10 cellular contexts compared by ENCODE assay signal in genomic region chr14:55074662-55075061, GRCh38. TPM values are rescaled to one million over a fixed set of nuclear protein-coding genes. Genes with fewer than 3 reads are reported as not detected.
A peak's percentile ranks its signal among the peaks of the same experiment; 100 is the strongest.
DNase-seq lines count a peak whose midpoint lies in the region; ATAC-seq lines count a peak whose summit lies in the region.
"Had no signal": no experiment of that assay in that cellular context is flagged by ENCODE, and none has a peak within 500 bp of the region (broad histone marks: within the 10 kb centered on the region; RNA-seq: fewer than 3 reads in every experiment).

No MANE protein-coding gene starts in this region.

- H2AFZ ChIP-seq in trophoblast cell (ENCODE audit: insufficient read depth, low read length, poor library complexity) = no peak overlapping the region

- no peaks in the 10 kb centered on the region for H3K36me3 Mint-ChIP-seq in naive thymus-derived CD8-positive, alpha-beta T cell

- H3K4ac ChIP-seq in trophoblast cell (ENCODE audit: low read depth, low read length) = no peak overlapping the region

- H3K18ac ChIP-seq in trophoblast cell (ENCODE audit: low read length) = no peak overlapping the region

- no peaks in the 10 kb centered on the region for H3K9me3 Mint-ChIP-seq in naive thymus-derived CD8-positive, alpha-beta T cell

- no peak overlapping the region for H3K4me2 ChIP-seq in trophoblast cell (ENCODE audit: low read length)
- H3K4me2 ChIP-seq: BLaER1 had no signal

- H3K23ac ChIP-seq in trophoblast cell (ENCODE audit: low read length) = no peak overlapping the region

- no peak overlapping the region for H3K27ac ChIP-seq in trophoblast cell (ENCODE audit: low read depth, low read length)
- H3K27ac ChIP-seq: BLaER1 had no signal

- no peak overlapping the region for H2BK120ac ChIP-seq in trophoblast cell (ENCODE audit: insufficient read depth, low read length, poor library complexity)

- H3K4me3 Mint-ChIP-seq in naive thymus-derived CD8-positive, alpha-beta T cell = peak overlapping the region in 4 of 10 donors; percentile 21 to 83 (median 39)

- H3K27me3 Mint-ChIP-seq in naive thymus-derived CD8-positive, alpha-beta T cell = no peaks in the 10 kb centered on the region

- H4K12ac ChIP-seq in trophoblast cell (ENCODE audit: low read depth, low read length) = no peak overlapping the region

- ATAC-seq in HG02642 (IDR thresholded peaks at IDR 0.05; ENCODE audit: poor library complexity, unreplicated experiment) = peak; percentile 52
- ATAC-seq in naive thymus-derived CD8-positive, alpha-beta T cell = no peak

- no peak overlapping the region for H2BK5ac ChIP-seq in trophoblast cell (ENCODE audit: low read depth, low read length, poor library complexity)

- H4K8ac ChIP-seq in trophoblast cell (ENCODE audit: low read depth, low read length) = no peak overlapping the region

- H3K27me3 ChIP-seq in trophoblast cell (ENCODE audit: insufficient read depth, low read length) = no peaks in the 10 kb centered on the region
- H3K27me3 ChIP-seq: BLaER1 had no signal

- H3K4me1 ChIP-seq in trophoblast cell (ENCODE audit: control insufficient read depth in 1 of 2, insufficient read depth in 2 of 2, low read length in 2 of 2) = peaks cover 5 to 9% of the 10 kb centered on the region in 2 experiments

- no peaks in the 10 kb centered on the region for H3K79me1 ChIP-seq in trophoblast cell (ENCODE audit: low read length)

- no peak overlapping the region for H3K9ac ChIP-seq in trophoblast cell (ENCODE audit: low read length)
- H3K9ac ChIP-seq: BLaER1 had no signal

- H3K14ac ChIP-seq in trophoblast cell (ENCODE audit: low read length) = no peak overlapping the region

- H3K36me3 ChIP-seq in trophoblast cell (ENCODE audit: control insufficient read depth in 1 of 2, insufficient read depth in 2 of 2, low read length in 2 of 2) = no peaks in the 10 kb centered on the region

- no peak overlapping the region for H3K4me3 ChIP-seq in trophoblast cell (ENCODE audit: low read depth, low read length)
- H3K4me3 ChIP-seq: BLaER1, SK-N-MC had no signal

- H3K4me1 Mint-ChIP-seq in naive thymus-derived CD8-positive, alpha-beta T cell = peaks cover 13 to 41% (median 29%) of the 10 kb centered on the region in 4 donors

- H4K91ac ChIP-seq in trophoblast cell (ENCODE audit: low read depth, low read length) = no peak overlapping the region

- no peak overlapping the region for H2AK5ac ChIP-seq in trophoblast cell (ENCODE audit: low read length)

- WGBS in trophoblast cell (ENCODE audit: extremely low coverage, insufficient coverage, insufficient read length) = no CpG with 5 or more reads among the region's 5 CpGs

- no peak overlapping the region for H2BK12ac ChIP-seq in trophoblast cell (ENCODE audit: low read length)

- peak; percentile 6 for DNase-seq in NCI-H748 (lab: John Stamatoyannopoulos, UW; ENCODE audit: unreplicated experiment)
- DNase-seq in NCI-H748 treated with DMSO at 0.1 percent for 48 hours (lab: John Stamatoyannopoulos, UW) = no peak
- peak; percentile 8 for DNase-seq in RPMI8226
- no peak for DNase-seq in naive thymus-derived CD8-positive, alpha-beta T cell
- no peak for DNase-seq in trophoblast cell
- no peak for DNase-seq in NCI-H1436 (lab: John Stamatoyannopoulos, UW)
- DNase-seq in cerebellum (ENCODE audit: low spot score) = no peak

- POLR2A ChIA-PET in naive thymus-derived CD8-positive, alpha-beta T cell (lab: Charles Lee) = no interaction called here

- peak overlapping the region in 7 of 10 donors; percentile 1 to 62 (median 51) for H3K27ac Mint-ChIP-seq in naive thymus-derived CD8-positive, alpha-beta T cell

- no peaks in the 10 kb centered on the region for H3K79me2 ChIP-seq in trophoblast cell (ENCODE audit: control insufficient read depth, insufficient read depth, low read length, poor library complexity)

- H3K9me3 ChIP-seq in trophoblast cell (ENCODE audit: insufficient read depth, low read depth, low read length) = no peaks in the 10 kb centered on the region
- H3K9me3 ChIP-seq: BLaER1 had no signal

RNA-seq across cellular contexts. Expression of gene MAPK1IP1L, which starts 23.2 kb away (rescaled TPM):
- total RNA-seq in naive thymus-derived CD8-positive, alpha-beta T cell = 10 to 100 TPM; 73.6 to 75.4 TPM
- 10 to 100 TPM; 59.4 to 75.4 (median 65.7) TPM for polyA plus RNA-seq in naive thymus-derived CD8-positive, alpha-beta T cell
- 125 and 127 TPM in 2 replicates for polyA plus RNA-seq in trophoblast cell (2013)
- total RNA-seq in cerebellum = 30.8 TPM

RNA-seq across cellular contexts. Expression of gene SOCS4, which starts 47.6 kb away (rescaled TPM):
- total RNA-seq in naive thymus-derived CD8-positive, alpha-beta T cell = 10 to 100 TPM; 20.2 to 22.5 TPM
- 1 to 10 TPM; 1.5 to 2.9 (median 1.9) TPM for polyA plus RNA-seq in naive thymus-derived CD8-positive, alpha-beta T cell
- polyA plus RNA-seq in trophoblast cell (2013) = 10.2 and 10.6 TPM in 2 replicates
- total RNA-seq in cerebellum = 37.2 TPM

RNA-seq across cellular contexts. Expression of gene WDHD1, which starts 47.8 kb away (rescaled TPM):
- 1 to 10 TPM; 3.9 to 4.9 TPM for total RNA-seq in naive thymus-derived CD8-positive, alpha-beta T cell
- polyA plus RNA-seq in naive thymus-derived CD8-positive, alpha-beta T cell = 1 to 10 TPM; 2.2 to 3.8 (median 2.4) TPM
- 10.4 and 11.4 TPM in 2 replicates for polyA plus RNA-seq in trophoblast cell (2013)
- total RNA-seq in cerebellum = 13.0 TPM

RNA-seq across cellular contexts. Expression of gene LGALS3, which starts 54.4 kb away (rescaled TPM):
- 1 to 10 TPM; 6.9 to 7.2 TPM for total RNA-seq in naive thymus-derived CD8-positive, alpha-beta T cell
- polyA plus RNA-seq in naive thymus-derived CD8-positive, alpha-beta T cell = 1 to 10 TPM in 1 of 3 donors, under 1 TPM in 2; 0.18 to 5.8 (median 0.78) TPM
- 107 and 114 TPM in 2 replicates for polyA plus RNA-seq in trophoblast cell (2013)
- 8.3 TPM for total RNA-seq in cerebellum

Comparison
In these comparisons a context has a peak if more than half of its experiments do, and no peak if none do; other contexts are left out.
1. DNase-seq: peak in NCI-H748 (single experiment) and RPMI8226 (single experiment); none in NCI-H748 treated with DMSO at 0.1 percent for 48 hours (single experiment), naive thymus-derived CD8-positive, alpha-beta T cell (0 of 10), trophoblast cell (0 of 2), NCI-H1436 (single experiment) and cerebellum (single experiment).